Comparison of ENCODE assay signal across 21 cellular contexts in genomic region chr7:21140622-21141021, GRCh38.
"Had no signal": no experiment of that assay in that cellular context is flagged by ENCODE, and none has a peak within 500 bp of the region (broad histone marks: within the 10 kb centered on the region; RNA-seq: fewer than 3 reads in every experiment).

No MANE protein-coding gene starts in this region.

- H3K27ac Mint-ChIP-seq: activated B cell treated with CpG ODN at 0.5 μM for 24 hours; activated CD4-positive, alpha-beta T cell treated with anti-CD3 and anti-CD28 coated beads, Interleukin-2, amount 10 ng/mL, durations not matched to agents 7 days and 5 days; activated CD8-positive, alpha-beta T cell treated with anti-CD3 and anti-CD28 coated beads, Interleukin-2, amount 10 ng/mL, durations not matched to agents 7 days and 5 days; mesothelial cell of epicardium; nephron; stimulated activated naive B cell treated with anti-CD40 and anti-IgM and Interleukin-4, amounts not matched to agents 10 μg/mL and 1 μg/mL and 100 μg/mL, for 72 hours had no signal

- H3K4me3 Mint-ChIP-seq: activated B cell treated with CpG ODN at 0.5 μM for 24 hours; activated CD4-positive, alpha-beta T cell treated with anti-CD3 and anti-CD28 coated beads, Interleukin-2, amount 10 ng/mL, durations not matched to agents 7 days and 5 days; activated CD8-positive, alpha-beta T cell treated with anti-CD3 and anti-CD28 coated beads, Interleukin-2, amount 10 ng/mL, durations not matched to agents 7 days and 5 days; activated T-cell treated with anti-CD3 and anti-CD28 coated beads, Interleukin-2, amount 50 U/mL, for 4 hours; mesothelial cell of epicardium; nephron; stimulated activated naive B cell treated with anti-CD40 and anti-IgM and Interleukin-4, amounts not matched to agents 10 μg/mL and 1 μg/mL and 100 μg/mL, for 72 hours had no signal

- DNase-seq: activated B cell treated with CpG ODN at 0.5 μM for 24 hours; activated CD4-positive, alpha-beta T cell treated with anti-CD3 and anti-CD28 coated beads, Interleukin-2, amount 10 ng/mL, durations not matched to agents 7 days and 5 days; activated CD8-positive, alpha-beta T cell treated with anti-CD3 and anti-CD28 coated beads, Interleukin-2, amount 10 ng/mL, durations not matched to agents 7 days and 5 days; activated effector memory CD4-positive, alpha-beta T cell treated with Interleukin-2 at 50 U/mL for 16 hours; activated naive CD4-positive, alpha-beta T cell treated with anti-CD3 and anti-CD28 coated beads, Interleukin-2, amount 50 U/mL, for 16 hours; activated T-cell treated with anti-CD3 and anti-CD28 coated beads, Interleukin-2, amount 50 U/mL, for 4 hours; adrenal gland; dermis blood vessel endothelial cell; effector memory CD4-positive, alpha-beta T cell; foreskin fibroblast; retina; stimulated activated naive B cell treated with anti-CD40 and anti-IgM and Interleukin-4, amounts not matched to agents 10 μg/mL and 1 μg/mL and 100 μg/mL, for 72 hours; T-helper 9 cell; upper lobe of right lung had no signal

- H3K4me3 ChIP-seq: adrenal gland, hepatocyte, lung, thoracic aorta, upper lobe of right lung had no signal

- ATAC-seq: activated CD8-positive, alpha-beta T cell treated with anti-CD3 and anti-CD28 coated beads, Interleukin-2, amount 10 ng/mL, durations not matched to agents 7 days and 5 days; activated T-cell treated with anti-CD3 and anti-CD28 coated beads, Interleukin-2, amount 50 U/mL, for 4 hours; stimulated activated naive B cell treated with anti-CD40 and anti-IgM and Interleukin-4, amounts not matched to agents 10 μg/mL and 1 μg/mL and 100 μg/mL, for 72 hours; upper lobe of right lung had no signal

- H3K9me3 Mint-ChIP-seq: activated CD4-positive, alpha-beta T cell treated with anti-CD3 and anti-CD28 coated beads, Interleukin-2, amount 10 ng/mL, durations not matched to agents 7 days and 5 days; stimulated activated naive B cell treated with anti-CD40 and anti-IgM and Interleukin-4, amounts not matched to agents 10 μg/mL and 1 μg/mL and 100 μg/mL, for 72 hours had no signal

- H3K36me3 Mint-ChIP-seq: mesothelial cell of epicardium; stimulated activated naive B cell treated with anti-CD40 and anti-IgM and Interleukin-4, amounts not matched to agents 10 μg/mL and 1 μg/mL and 100 μg/mL, for 72 hours had no signal

- H3K4me1 ChIP-seq: adrenal gland, upper lobe of right lung had no signal

- H3K4me1 Mint-ChIP-seq: activated B cell treated with CpG ODN at 0.5 μM for 24 hours; activated CD4-positive, alpha-beta T cell treated with anti-CD3 and anti-CD28 coated beads, Interleukin-2, amount 10 ng/mL, durations not matched to agents 7 days and 5 days; mesothelial cell of epicardium; nephron; stimulated activated naive B cell treated with anti-CD40 and anti-IgM and Interleukin-4, amounts not matched to agents 10 μg/mL and 1 μg/mL and 100 μg/mL, for 72 hours had no signal

- H3K9me3 ChIP-seq: adrenal gland, thoracic aorta, upper lobe of right lung had no signal

- H3K36me3 ChIP-seq: adrenal gland, thoracic aorta, upper lobe of right lung had no signal

- H3K4me2 ChIP-seq: hepatocyte had no signal

- H3K79me2 ChIP-seq: hepatocyte had no signal

- H3K27me3 ChIP-seq: adrenal gland, hepatocyte, upper lobe of right lung had no signal

- H3K27ac ChIP-seq: adrenal gland, hepatocyte, thoracic aorta, upper lobe of right lung had no signal

- H2AFZ ChIP-seq: hepatocyte had no signal

- FAIRE-seq: astrocyte, endothelial cell of umbilical vein had no signal
